Comparison of ENCODE assay signal across 23 cellular contexts in the genomic region with DNA sequence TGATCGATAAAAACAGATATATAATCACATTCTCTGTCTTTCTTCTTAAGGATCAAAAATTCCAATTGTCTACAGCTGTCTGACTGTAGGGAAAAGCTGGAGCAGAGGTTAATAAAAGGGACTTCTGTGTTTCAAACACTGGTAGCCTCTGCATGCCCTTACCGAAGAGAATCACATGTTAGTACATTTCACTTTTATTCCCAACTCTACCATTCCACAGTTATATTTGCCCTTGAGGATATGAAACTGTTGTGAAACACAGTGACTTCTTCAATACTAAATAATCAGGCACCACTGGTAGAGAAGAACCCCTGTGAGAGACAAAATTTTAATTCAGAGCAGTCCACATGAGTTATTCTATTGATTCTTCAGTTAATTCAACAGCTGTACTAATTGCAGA.
"Had no signal": no experiment of that assay in that cellular context is flagged by ENCODE, and none has a peak within 500 bp of the region (broad histone marks: within the 10 kb centered on the region; RNA-seq: fewer than 3 reads in every experiment).

No MANE protein-coding gene starts in this region.

- H3K36me3 Mint-ChIP-seq: activated CD4-positive, alpha-beta memory T cell treated with anti-CD3 and anti-CD28 coated beads for 36 hours; activated naive CD4-positive, alpha-beta T cell treated with anti-CD3 and anti-CD28 coated beads, Interleukin-2, amount 10 ng/mL, durations not matched to agents 7 days and 5 days; activated naive CD8-positive, alpha-beta T cell treated with anti-CD3 and anti-CD28 coated beads for 36 hours had no signal

- H3K4me3 Mint-ChIP-seq: activated B cell treated with CpG ODN at 0.5 μM for 24 hours; activated CD4-positive, alpha-beta memory T cell treated with anti-CD3 and anti-CD28 coated beads for 36 hours; activated CD4-positive, alpha-beta T cell treated with anti-CD3 and anti-CD28 coated beads, Interleukin-2, amount 10 ng/mL, durations not matched to agents 7 days and 5 days; activated naive CD4-positive, alpha-beta T cell treated with anti-CD3 and anti-CD28 coated beads, Interleukin-2, amount 10 ng/mL, durations not matched to agents 7 days and 5 days; activated naive CD8-positive, alpha-beta T cell treated with anti-CD3 and anti-CD28 coated beads for 36 hours; activated T-cell treated with anti-CD3 and anti-CD28 coated beads, Interleukin-2, amount 50 U/mL, for 72 hours; T-helper 1 cell treated with Interleukin-12 subunit alpha and Interleukin-12 subunit beta and Interleukin-4 antibody, amounts not matched to agents 30 μg/mL and 1 μg/mL, for 36 hours had no signal

- H3K27me3 ChIP-seq: brain microvascular endothelial cell, cardiac muscle cell, SJSA1 had no signal

- H3K27ac ChIP-seq: brain microvascular endothelial cell, cardiac muscle cell, SJSA1 had no signal

- H3K27ac Mint-ChIP-seq: activated B cell treated with CpG ODN at 0.5 μM for 24 hours; activated CD4-positive, alpha-beta memory T cell treated with anti-CD3 and anti-CD28 coated beads for 36 hours; activated CD4-positive, alpha-beta T cell treated with anti-CD3 and anti-CD28 coated beads, Interleukin-2, amount 10 ng/mL, durations not matched to agents 7 days and 5 days; activated naive CD4-positive, alpha-beta T cell treated with anti-CD3 and anti-CD28 coated beads, Interleukin-2, amount 10 ng/mL, durations not matched to agents 7 days and 5 days; activated naive CD8-positive, alpha-beta T cell treated with anti-CD3 and anti-CD28 coated beads for 36 hours; activated T-cell treated with anti-CD3 and anti-CD28 coated beads, Interleukin-2, amount 50 U/mL, for 72 hours; activated T-helper 2 cell treated with anti-CD3 and anti-CD28 coated beads, Interferon-gamma antibody, Interleukin-2, Interleukin-4, amounts not matched to agents 10 μg/mL and 5 μg/mL and 100 μg/mL, durations not matched to agents 14 hours and 24 hours and 36 hours; T-helper 1 cell treated with Interleukin-12 subunit alpha and Interleukin-12 subunit beta and Interleukin-4 antibody, amounts not matched to agents 30 μg/mL and 1 μg/mL, for 36 hours had no signal

- H3K27me3 Mint-ChIP-seq: activated B cell treated with CpG ODN at 0.5 μM for 24 hours; activated CD4-positive, alpha-beta memory T cell treated with anti-CD3 and anti-CD28 coated beads for 36 hours; activated naive CD4-positive, alpha-beta T cell treated with anti-CD3 and anti-CD28 coated beads, Interleukin-2, amount 10 ng/mL, durations not matched to agents 7 days and 5 days; activated naive CD8-positive, alpha-beta T cell treated with anti-CD3 and anti-CD28 coated beads for 36 hours had no signal

- H3K36me3 ChIP-seq: brain microvascular endothelial cell, cardiac muscle cell, SJSA1 had no signal

- ATAC-seq: activated T-cell treated with anti-CD3 and anti-CD28 coated beads, Interleukin-2, amount 50 U/mL, for 72 hours; Panc1; Right ventricle myocardium inferior had no signal

- H3K4me3 ChIP-seq: cardiac muscle cell, SJSA1 had no signal

- H3K9me3 ChIP-seq: SJSA1 had no signal

- H3K4me1 Mint-ChIP-seq: activated B cell treated with CpG ODN at 0.5 μM for 24 hours; activated CD4-positive, alpha-beta T cell treated with anti-CD3 and anti-CD28 coated beads, Interleukin-2, amount 10 ng/mL, durations not matched to agents 7 days and 5 days; activated naive CD4-positive, alpha-beta T cell treated with anti-CD3 and anti-CD28 coated beads, Interleukin-2, amount 10 ng/mL, durations not matched to agents 7 days and 5 days; activated naive CD8-positive, alpha-beta T cell treated with anti-CD3 and anti-CD28 coated beads for 36 hours had no signal

- H3K9me3 Mint-ChIP-seq: activated B cell treated with CpG ODN at 0.5 μM for 24 hours; activated CD4-positive, alpha-beta memory T cell treated with anti-CD3 and anti-CD28 coated beads for 36 hours; activated CD4-positive, alpha-beta T cell treated with anti-CD3 and anti-CD28 coated beads, Interleukin-2, amount 10 ng/mL, durations not matched to agents 7 days and 5 days; activated naive CD4-positive, alpha-beta T cell treated with anti-CD3 and anti-CD28 coated beads, Interleukin-2, amount 10 ng/mL, durations not matched to agents 7 days and 5 days; activated naive CD8-positive, alpha-beta T cell treated with anti-CD3 and anti-CD28 coated beads for 36 hours; T-helper 1 cell treated with Interleukin-12 subunit alpha and Interleukin-12 subunit beta and Interleukin-4 antibody, amounts not matched to agents 30 μg/mL and 1 μg/mL, for 36 hours had no signal

- DNase-seq: activated B cell treated with CpG ODN at 0.5 μM for 24 hours; activated CD4-positive, alpha-beta memory T cell treated with anti-CD3 and anti-CD28 coated beads for 36 hours; activated CD4-positive, alpha-beta T cell treated with anti-CD3 and anti-CD28 coated beads for 1 hour; activated CD4-positive, alpha-beta T cell treated with anti-CD3 and anti-CD28 coated beads, Interleukin-2, amount 10 ng/mL, durations not matched to agents 7 days and 5 days; activated CD8-positive, alpha-beta memory T cell treated with anti-CD3 and anti-CD28 coated beads for 24 hours; activated gamma-delta T cell treated with Interleukin-2 at 50 U/mL for 16 hours; activated naive CD4-positive, alpha-beta T cell treated with anti-CD3 and anti-CD28 coated beads, Interleukin-2, amount 10 ng/mL, durations not matched to agents 7 days and 5 days; activated naive CD8-positive, alpha-beta T cell treated with anti-CD3 and anti-CD28 coated beads for 36 hours; activated T-cell treated with anti-CD3 and anti-CD28 coated beads, Interleukin-2, amount 50 U/mL, for 72 hours; brain microvascular endothelial cell; NCI-H1105 treated with DMSO at 0.1 percent for 48 hours; NCI-H1436 treated with DMSO at 0.1 percent for 48 hours; NCI-H187; NCI-H2081; NCI-H524; OCI-M1; RPMI8226 had no signal
